Comparison of ENCODE assay signal across 7 cellular contexts in genomic region chr3:98556164-98557130, GRCh38. TPM values are rescaled to one million over a fixed set of nuclear protein-coding genes. Genes with fewer than 3 reads are reported as not detected.
DNase-seq lines count a peak whose midpoint lies in the region; ATAC-seq lines count a peak whose summit lies in the region.

No MANE protein-coding gene starts in this region.

- ATAC-seq in GM19455 (IDR thresholded peaks at IDR 0.05; ENCODE audit: unreplicated experiment), result peak; percentile 77
- peak; percentile 85 for ATAC-seq in HG03432 (IDR thresholded peaks at IDR 0.05; ENCODE audit: unreplicated experiment)

- DNase-seq in activated CD8-positive, alpha-beta memory T cell treated with anti-CD3 and anti-CD28 coated beads, Interleukin-2, amount 50 U/mL, for 24 hours (ENCODE audit: extremely low read depth), result peak; percentile 49
- DNase-seq in stimulated activated CD4-positive, alpha-beta T cell treated with anti-CD3 and anti-CD28 coated beads, Interleukin-15, amount 100 ng/mL, for 48 hours (ENCODE audit: low read depth in 2 of 2), result peak; percentile 67 to 81
- DNase-seq in superior temporal gyrus (ENCODE audit: extremely low spot score) (no peak), SIG-M5 (lab: John Stamatoyannopoulos, UW) (no peak), A172 (ENCODE audit: low spot score) (no peak)

RNA-seq across cellular contexts. Expression of gene GPR15, which starts 24.7 kb away (rescaled TPM):
- total RNA-seq in A172 (2014; rRNA removed; shearing (Covaris generic)), result not detected in 2 replicates

RNA-seq across cellular contexts. Expression of gene CLDND1, which starts 33.7 kb away (rescaled TPM):
- total RNA-seq in A172 (2014; rRNA removed; shearing (Covaris generic)), result 140 and 166 TPM in 2 replicates

RNA-seq across cellular contexts. Expression of gene CPOX, which starts 37.0 kb away (rescaled TPM):
- total RNA-seq in A172 (2014; rRNA removed; shearing (Covaris generic)), result 37.1 and 41.3 TPM in 2 replicates

RNA-seq across cellular contexts. Expression of gene OR5K2, which starts 59.0 kb away (rescaled TPM):
- total RNA-seq in A172 (2014; rRNA removed; shearing (Covaris generic)), result not detected in 2 replicates

Comparison
In these comparisons a context has a peak if more than half of its experiments do, and no peak if none do; other contexts are left out.
1. DNase-seq: peak in activated CD8-positive, alpha-beta memory T cell treated with anti-CD3 and anti-CD28 coated beads, Interleukin-2, amount 50 U/mL, for 24 hours (single experiment) and stimulated activated CD4-positive, alpha-beta T cell treated with anti-CD3 and anti-CD28 coated beads, Interleukin-15, amount 100 ng/mL, for 48 hours (2 of 2); none in superior temporal gyrus (single experiment), SIG-M5 (single experiment) and A172 (single experiment).